8 cellular contexts compared by ENCODE assay signal in the genomic region with DNA sequence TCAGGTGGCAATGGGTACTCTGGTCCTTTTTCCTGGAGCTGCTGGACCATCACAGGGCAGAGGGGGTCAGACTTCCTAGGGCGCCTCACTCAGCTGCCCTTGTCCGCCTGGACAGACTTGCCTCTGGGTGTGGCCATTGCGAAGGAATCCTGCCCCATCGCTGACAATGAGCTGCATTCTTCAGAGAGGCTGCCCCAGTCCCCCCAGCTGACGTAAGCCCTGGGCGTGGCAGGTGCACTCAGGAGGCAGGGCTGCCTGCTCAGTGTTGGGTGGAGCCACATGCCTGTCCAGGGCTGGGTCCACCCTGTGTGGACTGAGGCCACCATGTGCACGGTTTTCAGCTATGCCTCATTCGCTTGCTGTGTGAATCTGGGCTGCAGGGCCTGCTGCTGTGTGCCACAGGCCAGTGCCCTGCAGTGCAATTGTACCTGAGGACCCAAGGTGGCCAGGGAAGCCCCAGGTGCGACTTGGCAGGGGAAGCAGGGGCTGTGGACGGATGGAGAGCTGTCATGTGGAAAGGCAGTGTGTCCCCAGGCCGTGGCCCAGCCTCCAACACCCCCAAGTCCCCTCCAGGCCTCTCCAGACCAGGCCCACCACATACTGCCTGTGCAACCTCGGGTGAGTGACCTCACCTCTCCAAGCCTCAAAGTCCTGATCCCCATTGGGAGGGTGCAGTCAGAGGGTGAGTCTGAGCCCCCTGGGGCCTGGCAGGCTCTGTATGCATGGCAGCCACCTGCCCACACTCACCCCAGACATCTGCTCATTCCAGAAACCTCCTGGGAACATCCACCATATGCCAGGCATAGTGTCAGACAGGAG. TPM values are rescaled to one million over a fixed set of nuclear protein-coding genes. Genes with fewer than 3 reads are reported as not detected.
A peak's percentile ranks its signal among the peaks of the same experiment; 100 is the strongest.
DNase-seq lines count a peak whose midpoint lies in the region; ATAC-seq and TF ChIP-seq lines count a peak whose summit lies in the region.
"Had no signal": no experiment of that assay in that cellular context is flagged by ENCODE, and none has a peak within 500 bp of the region (broad histone marks: within the 10 kb centered on the region; RNA-seq: fewer than 3 reads in every experiment).

No MANE protein-coding gene starts in this region.

- no peaks in the 10 kb centered on the region for H3K9me3 Mint-ChIP-seq in activated T-helper 17 cell treated with anti-CD3 and anti-CD28 coated beads, Interleukin-2, amount 50 U/mL, for 72 hours

- TF ChIP-seq POLR2A in stomach (IDR thresholded peaks at IDR 0.05): no peak

- H3K9me3 ChIP-seq in adipocyte (ENCODE audit: control insufficient read depth, low read length) (no peaks in the 10 kb centered on the region), stomach (no peaks in the 10 kb centered on the region)

- H3K36me3 ChIP-seq in adipocyte (ENCODE audit: control insufficient read depth, insufficient read depth, low read length, severe bottlenecking) (no peaks in the 10 kb centered on the region), stomach (no peaks in the 10 kb centered on the region)

- H3K27me3 Mint-ChIP-seq in activated T-helper 17 cell treated with anti-CD3 and anti-CD28 coated beads, Interleukin-2, amount 50 U/mL, for 72 hours: no peaks in the 10 kb centered on the region

- H3K4me1 ChIP-seq in adipocyte (ENCODE audit: control insufficient read depth, insufficient read depth, low read length) (peaks cover 20% of the 10 kb centered on the region), stomach (peaks cover 20 to 64% (median 58%) of the 10 kb centered on the region in 4 donors)

- no peak overlapping the region for H3K9ac ChIP-seq in adipocyte (ENCODE audit: low read length)

- intact Hi-C loops in stomach (cut with DNase I; ENCODE audit: low total_unique reads): no loop called here

- peak overlapping the region; percentile 79 to 87 (median 82) for H3K27ac ChIP-seq in stomach

- H3K4me3 ChIP-seq in adipocyte (ENCODE audit: low read length) (no peak overlapping the region), stomach (no peak overlapping the region)
- H3K4me3 ChIP-seq: skin epidermis had no signal

- DNase-seq in HuH-7.5 (ENCODE audit: low spot score) (peak; percentile 87), adipocyte (ENCODE audit: low read depth) (peak; percentile 75), iPS DF 19.7 (ENCODE audit: low read depth, low spot score) (peak; percentile 50), stomach (peak; percentile 92), GF-D8 (lab: John Stamatoyannopoulos, UW) (no peak)

- no peak overlapping the region for H3K27ac Mint-ChIP-seq in activated T-helper 17 cell treated with anti-CD3 and anti-CD28 coated beads, Interleukin-2, amount 50 U/mL, for 72 hours

- 37 to 63% (median 42%) methylated on average over 5 to 12 of the region's 12 CpGs for WGBS in stomach, 5 donors

- no peaks in the 10 kb centered on the region for H3K36me3 Mint-ChIP-seq in activated T-helper 17 cell treated with anti-CD3 and anti-CD28 coated beads, Interleukin-2, amount 50 U/mL, for 72 hours (ENCODE audit: low read depth)

- TF ChIP-seq CTCF in stomach (IDR thresholded peaks at IDR 0.05): no peak

- H3K4me1 Mint-ChIP-seq in activated T-helper 17 cell treated with anti-CD3 and anti-CD28 coated beads, Interleukin-2, amount 50 U/mL, for 72 hours: no peaks in the 10 kb centered on the region

- TF ChIP-seq EP300 in stomach (IDR thresholded peaks at IDR 0.05): no peak

- no peak overlapping the region for H3K4me3 Mint-ChIP-seq in activated T-helper 17 cell treated with anti-CD3 and anti-CD28 coated beads, Interleukin-2, amount 50 U/mL, for 72 hours

- H3K27me3 ChIP-seq in adipocyte (replicated peaks; ENCODE audit: control insufficient read depth, insufficient read depth, low read length) (peaks cover 9% of the 10 kb centered on the region), stomach (no peaks in the 10 kb centered on the region)

- no peak for ATAC-seq in activated T-helper 17 cell treated with anti-CD3 and anti-CD28 coated beads, Interleukin-2, amount 50 U/mL, for 72 hours (replicated peaks)
- ATAC-seq in GM21786 (IDR thresholded peaks at IDR 0.05; ENCODE audit: unreplicated experiment): no peak

RNA-seq across cellular contexts. Expression of gene MPRIP, which starts 14.0 kb away (rescaled TPM):
- 100 to 1,000 TPM; 145 to 518 (median 261) TPM for total RNA-seq in stomach
- polyA plus RNA-seq in stomach: 100 to 1,000 TPM in 2 of 3 donors, 10 to 100 TPM in 1; 80.2 to 123 (median 114) TPM
- total RNA-seq in activated T-helper 17 cell treated with anti-CD3 and anti-CD28 coated beads, Interleukin-2, amount 50 U/mL, for 72 hours: 100 to 1,000 TPM; 204 to 207 TPM

RNA-seq across cellular contexts. Expression of gene TNFRSF13B, which starts 56.4 kb away (rescaled TPM):
- under 1 TPM in 1 of 5 donors, not detected in 4; 0.37 TPM for total RNA-seq in stomach
- 1 to 10 TPM in 2 of 3 donors, under 1 TPM in 1; 0.25 to 1.8 (median 1.8) TPM for polyA plus RNA-seq in stomach
- total RNA-seq in activated T-helper 17 cell treated with anti-CD3 and anti-CD28 coated beads, Interleukin-2, amount 50 U/mL, for 72 hours: not detected
